29 cellular contexts compared by ENCODE assay signal in genomic region chr3:129574206-129574605, GRCh38. TPM values are rescaled to one million over a fixed set of nuclear protein-coding genes. Genes with fewer than 3 reads are reported as not detected.
"Had no signal": no experiment of that assay in that cellular context is flagged by ENCODE, and none has a peak within 500 bp of the region (broad histone marks: within the 10 kb centered on the region; RNA-seq: fewer than 3 reads in every experiment).

No MANE protein-coding gene starts in this region.

- H3K36me3 ChIP-seq: transverse colon had no signal

- H3K27ac ChIP-seq: coronary artery, parathyroid adenoma, right lobe of liver, transverse colon had no signal

- FAIRE-seq: bronchial epithelial cell, keratinocyte, urothelium cell line had no signal

- H3K27ac Mint-ChIP-seq: activated B cell treated with CpG ODN at 0.5 μM for 24 hours; activated CD4-positive, alpha-beta T cell treated with anti-CD3 and anti-CD28 coated beads for 36 hours; activated naive CD8-positive, alpha-beta T cell treated with anti-CD3 and anti-CD28 coated beads, Interleukin-2, amount 10 ng/mL, durations not matched to agents 7 days and 5 days; stimulated activated naive B cell treated with anti-CD40 and anti-IgM and Interleukin-4, amounts not matched to agents 10 μg/mL and 1 μg/mL and 100 μg/mL, for 72 hours; T-helper 1 cell treated with Interleukin-12 subunit alpha and Interleukin-12 subunit beta and Interleukin-4 antibody, amounts not matched to agents 30 μg/mL and 1 μg/mL, for 36 hours had no signal

- H3K4me1 ChIP-seq: parathyroid adenoma had no signal

- H3K79me2 ChIP-seq: parathyroid adenoma had no signal

- H3K9ac ChIP-seq: parathyroid adenoma had no signal

- H3K27me3 Mint-ChIP-seq: activated B cell treated with CpG ODN at 0.5 μM for 24 hours; activated CD4-positive, alpha-beta T cell treated with anti-CD3 and anti-CD28 coated beads for 36 hours; stimulated activated naive B cell treated with anti-CD40 and anti-IgM and Interleukin-4, amounts not matched to agents 10 μg/mL and 1 μg/mL and 100 μg/mL, for 72 hours had no signal

- ATAC-seq: activated CD4-positive, alpha-beta T cell treated with anti-CD3 and anti-CD28 coated beads for 36 hours; activated T-cell treated with anti-CD3 and anti-CD28 coated beads, Interleukin-2, amount 50 U/mL, for 4 hours; heart right ventricle; left colon; right lobe of liver; stimulated activated naive B cell treated with anti-CD40 and anti-IgM and Interleukin-4, amounts not matched to agents 10 μg/mL and 1 μg/mL and 100 μg/mL, for 72 hours had no signal

- H3K4me3 Mint-ChIP-seq: activated B cell treated with CpG ODN at 0.5 μM for 24 hours; activated CD4-positive, alpha-beta T cell treated with anti-CD3 and anti-CD28 coated beads for 36 hours; activated naive CD8-positive, alpha-beta T cell treated with anti-CD3 and anti-CD28 coated beads, Interleukin-2, amount 10 ng/mL, durations not matched to agents 7 days and 5 days; activated T-cell treated with anti-CD3 and anti-CD28 coated beads, Interleukin-2, amount 50 U/mL, for 4 hours; stimulated activated naive B cell treated with anti-CD40 and anti-IgM and Interleukin-4, amounts not matched to agents 10 μg/mL and 1 μg/mL and 100 μg/mL, for 72 hours; T-helper 1 cell treated with Interleukin-12 subunit alpha and Interleukin-12 subunit beta and Interleukin-4 antibody, amounts not matched to agents 30 μg/mL and 1 μg/mL, for 36 hours had no signal

- H3K9me3 Mint-ChIP-seq: activated B cell treated with CpG ODN at 0.5 μM for 24 hours; activated naive CD8-positive, alpha-beta T cell treated with anti-CD3 and anti-CD28 coated beads, Interleukin-2, amount 10 ng/mL, durations not matched to agents 7 days and 5 days; activated T-cell treated with anti-CD3 and anti-CD28 coated beads, Interleukin-2, amount 50 U/mL, for 4 hours; stimulated activated naive B cell treated with anti-CD40 and anti-IgM and Interleukin-4, amounts not matched to agents 10 μg/mL and 1 μg/mL and 100 μg/mL, for 72 hours; T-helper 1 cell treated with Interleukin-12 subunit alpha and Interleukin-12 subunit beta and Interleukin-4 antibody, amounts not matched to agents 30 μg/mL and 1 μg/mL, for 36 hours had no signal

- H3K27me3 ChIP-seq: heart right ventricle, right lobe of liver, transverse colon had no signal

- H3K9me3 ChIP-seq: heart right ventricle, right lobe of liver, transverse colon had no signal

- DNase-seq: activated B cell treated with CpG ODN at 0.5 μM for 24 hours; activated CD4-positive, alpha-beta T cell treated with anti-CD3 and anti-CD28 coated beads for 36 hours; activated CD4-positive, alpha-beta T cell treated with anti-CD3 and anti-CD28 coated beads, Interleukin-2, amount 50 U/mL, for 48 hours; activated CD8-positive, alpha-beta memory T cell treated with anti-CD3 and anti-CD28 coated beads, Interleukin-2, amount 50 U/mL, for 48 hours; activated naive CD4-positive, alpha-beta T cell treated with Interleukin-2 at 50 U/mL for 16 hours; activated naive CD8-positive, alpha-beta T cell treated with anti-CD3 and anti-CD28 coated beads, Interleukin-2, amount 10 ng/mL, durations not matched to agents 7 days and 5 days; activated T-cell treated with anti-CD3 and anti-CD28 coated beads, Interleukin-2, amount 50 U/mL, for 4 hours; amniotic stem cell; cerebellar nuclear complex; erythroblast; foreskin fibroblast; heart right ventricle; left colon; mesenchymal stem cell; right lobe of liver; stimulated activated CD4-positive, alpha-beta T cell treated with anti-CD3 and anti-CD28 coated beads, Interleukin-2, amount 100 ng/mL, for 24 hours; stimulated activated naive B cell treated with anti-CD40 and anti-IgM and Interleukin-4, amounts not matched to agents 10 μg/mL and 1 μg/mL and 100 μg/mL, for 72 hours; transverse colon had no signal

- H3K4me3 ChIP-seq: coronary artery, heart right ventricle, right lobe of liver, skin epidermis, transverse colon had no signal

- H2AFZ ChIP-seq: parathyroid adenoma had no signal

- H3K36me3 Mint-ChIP-seq: activated naive CD8-positive, alpha-beta T cell treated with anti-CD3 and anti-CD28 coated beads, Interleukin-2, amount 10 ng/mL, durations not matched to agents 7 days and 5 days; stimulated activated naive B cell treated with anti-CD40 and anti-IgM and Interleukin-4, amounts not matched to agents 10 μg/mL and 1 μg/mL and 100 μg/mL, for 72 hours had no signal

RNA-seq across cellular contexts. Expression of gene H1-8, which starts 31.2 kb away (rescaled TPM):
- total RNA-seq: activated B cell treated with CpG ODN at 0.5 μM for 24 hours; activated CD4-positive, alpha-beta T cell treated with anti-CD3 and anti-CD28 coated beads for 36 hours; activated CD8-positive, alpha-beta memory T cell treated with anti-CD3 and anti-CD28 coated beads for 36 hours; activated naive CD8-positive, alpha-beta T cell treated with anti-CD3 and anti-CD28 coated beads, Interleukin-2, amount 10 ng/mL, durations not matched to agents 7 days and 5 days; activated T-cell treated with anti-CD3 and anti-CD28 coated beads, Interleukin-2, amount 50 U/mL, for 4 hours; bronchial epithelial cell; fibroblast of lung; heart right ventricle; left colon; lower leg skin; right lobe of liver; temporal lobe; transverse colon had no signal
- polyA plus RNA-seq: fibroblast of lung, heart right ventricle, keratinocyte had no signal

RNA-seq across cellular contexts. Expression of gene RHO, which starts 45.8 kb away (rescaled TPM):
- total RNA-seq: activated B cell treated with CpG ODN at 0.5 μM for 24 hours; activated CD4-positive, alpha-beta T cell treated with anti-CD3 and anti-CD28 coated beads for 36 hours; activated CD8-positive, alpha-beta memory T cell treated with anti-CD3 and anti-CD28 coated beads for 36 hours; activated naive CD8-positive, alpha-beta T cell treated with anti-CD3 and anti-CD28 coated beads, Interleukin-2, amount 10 ng/mL, durations not matched to agents 7 days and 5 days; activated T-cell treated with anti-CD3 and anti-CD28 coated beads, Interleukin-2, amount 50 U/mL, for 4 hours; bronchial epithelial cell; fibroblast of lung; heart right ventricle; left colon; lower leg skin; right lobe of liver; temporal lobe; transverse colon had no signal
- polyA plus RNA-seq: fibroblast of lung, heart right ventricle, keratinocyte had no signal
